In genomic region chr20:43667341-43668132, GRCh38 we compare ENCODE assay signal across 2 cellular contexts.
TF ChIP-seq lines count a peak whose summit lies in the region.

No MANE protein-coding gene starts in this region.

TF ChIP-seq in HEK293, 187 proteins besides CTCF, POLR2A, EP300 and RAD21 (continued from another document and continues in another):
- no peak for TF ChIP-seq ZNF530 (tag by site-specific recombination; IDR thresholded peaks at IDR 0.05; ENCODE audit: low read depth)
- peak; percentile 82 for TF ChIP-seq KLF1 (tag by site-specific recombination; IDR thresholded peaks at IDR 0.05)
- 0 out of 2 replicates have a peak, but pooled peaks have one; percentile 46 for TF ChIP-seq ZFP37 (tag by site-specific recombination; IDR thresholded peaks at IDR 0.05)
- TF ChIP-seq ZFP69B (tag by site-specific recombination; IDR thresholded peaks at IDR 0.05), result peak; percentile 45; the same call in 1 of the 2 replicates
- no peak for TF ChIP-seq ZSCAN16 (tag by site-specific recombination; IDR thresholded peaks at IDR 0.05)
- TF ChIP-seq ZBTB49 (tag by site-specific recombination; IDR thresholded peaks at IDR 0.05; ENCODE audit: low read depth), result no peak
- TF ChIP-seq ZNF501 (tag by site-specific recombination; IDR thresholded peaks at IDR 0.05), result no peak
- no peak for TF ChIP-seq ZNF645 (tag by site-specific recombination; IDR thresholded peaks at IDR 0.05)
- TF ChIP-seq ZNF658 (tag by site-specific recombination; IDR thresholded peaks at IDR 0.05), result no peak
- TF ChIP-seq ZNF114 (tag by site-specific recombination; IDR thresholded peaks at IDR 0.05), result no peak
- peak; percentile 76 for TF ChIP-seq ZEB2 (tag by site-specific recombination; IDR thresholded peaks at IDR 0.05)
- TF ChIP-seq ZNF311 (tag by site-specific recombination; IDR thresholded peaks at IDR 0.05; ENCODE audit: borderline replicate concordance), result no peak
- peak; percentile 98 for TF ChIP-seq ZNF704 (tag by site-specific recombination; IDR thresholded peaks at IDR 0.05)
- TF ChIP-seq TSHZ1 (tag by site-specific recombination; IDR thresholded peaks at IDR 0.05; ENCODE audit: borderline replicate concordance), result no peak
- no peak for TF ChIP-seq ZNF223 (tag by site-specific recombination; IDR thresholded peaks at IDR 0.05)
- no peak for TF ChIP-seq TRIM28 (IDR thresholded peaks at IDR 0.05; ENCODE audit: borderline replicate concordance, low read length)
- TF ChIP-seq ZNF133 (tag by site-specific recombination; IDR thresholded peaks at IDR 0.05), result no peak
- no peak for TF ChIP-seq ZNF302 (tag by site-specific recombination; IDR thresholded peaks at IDR 0.05; ENCODE audit: low read depth)
- 0 out of 2 replicates have a peak, but pooled peaks have one; percentile 32 for TF ChIP-seq ZBTB8A (tag by site-specific recombination; IDR thresholded peaks at IDR 0.05)
- TF ChIP-seq ZNF777 (tag by site-specific recombination; IDR thresholded peaks at IDR 0.05; ENCODE audit: borderline replicate concordance), result no peak
- TF ChIP-seq ZNF521 (tag by site-specific recombination; IDR thresholded peaks at IDR 0.05), result no peak
- TF ChIP-seq ZNF214 (tag by site-specific recombination; IDR thresholded peaks at IDR 0.05; ENCODE audit: borderline replicate concordance), result no peak
- TF ChIP-seq ZNF571 (tag by site-specific recombination; IDR thresholded peaks at IDR 0.05), result no peak
- TF ChIP-seq ZNF169 (tag by site-specific recombination; IDR thresholded peaks at IDR 0.05), result no peak

TF ChIP-seq in K562, 482 proteins besides CTCF, POLR2A, EP300 and RAD21 (continued from another document):
- no peak for TF ChIP-seq SMARCE1 (IDR thresholded peaks at IDR 0.05)
- TF ChIP-seq IRF2 (CRISPR knock-in tag; IDR thresholded peaks at IDR 0.05), result no peak
- TF ChIP-seq ZFP91 (CRISPR knock-in tag; IDR thresholded peaks at IDR 0.05), result no peak
- TF ChIP-seq ZNF212 (CRISPR knock-in tag; IDR thresholded peaks at IDR 0.05), result no peak
- TF ChIP-seq NCOA1 (IDR thresholded peaks at IDR 0.05; ENCODE audit: low read depth), result no peak
- no peak for TF ChIP-seq ZNF165 (CRISPR knock-in tag; IDR thresholded peaks at IDR 0.05; ENCODE audit: borderline replicate concordance)
- TF ChIP-seq XRCC3 (IDR thresholded peaks at IDR 0.05), result no peak
- TF ChIP-seq CBFB (CRISPR knock-in tag; IDR thresholded peaks at IDR 0.05), result no peak
- TF ChIP-seq E2F3 (CRISPR knock-in tag; IDR thresholded peaks at IDR 0.05), result 0 out of 2 replicates have a peak, but pooled peaks have one; percentile 14
